Comparison of ENCODE assay signal across 24 cellular contexts in the genomic region with DNA sequence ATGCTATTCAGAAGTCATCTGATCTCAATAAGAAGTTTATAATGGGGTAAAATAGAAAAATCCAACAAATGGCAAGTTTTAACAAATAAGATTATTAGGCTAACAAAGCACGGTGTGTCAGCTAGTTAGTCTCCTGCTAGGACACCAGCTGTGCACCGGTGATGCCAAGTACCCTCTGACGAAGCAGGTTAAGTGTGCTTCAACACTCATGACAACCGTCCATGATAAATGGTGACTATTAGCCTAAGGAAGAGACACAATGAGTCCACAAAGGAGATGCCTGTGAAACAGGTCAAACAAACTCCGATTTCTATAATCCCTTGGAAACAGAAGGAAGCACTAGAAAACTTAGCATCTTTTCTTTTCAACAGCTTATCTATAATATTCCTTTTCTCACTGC. TPM values are rescaled to one million over a fixed set of nuclear protein-coding genes. Genes with fewer than 3 reads are reported as not detected.
DNase-seq lines count a peak whose midpoint lies in the region; ATAC-seq and TF ChIP-seq lines count a peak whose summit lies in the region.
"Had no signal": no experiment of that assay in that cellular context is flagged by ENCODE, and none has a peak within 500 bp of the region (broad histone marks: within the 10 kb centered on the region; RNA-seq: fewer than 3 reads in every experiment).

No MANE protein-coding gene starts in this region.

- H3K27me3 ChIP-seq in foreskin keratinocyte, result no peaks in the 10 kb centered on the region
- H3K27me3 ChIP-seq: heart right ventricle, MG63, neural progenitor cell, upper lobe of right lung had no signal

- no peak for ATAC-seq in foreskin keratinocyte
- ATAC-seq: activated CD8-positive, alpha-beta T cell treated with anti-CD3 and anti-CD28 coated beads for 36 hours; GM12878; heart right ventricle; mucosa of descending colon; upper lobe of right lung; WTC11 had no signal

- H3K4me1 ChIP-seq in foreskin keratinocyte, result peaks cover 4% of the 10 kb centered on the region
- H3K4me1 ChIP-seq: heart right ventricle, neural progenitor cell, upper lobe of right lung had no signal

- POLR2A ChIA-PET in HEK293T (lab: Yijun Ruan, JAX), result no interaction called here

- DNase-seq in SHP77 (lab: John Stamatoyannopoulos, UW) (peak; percentile 18 to 51), SHP77 treated with DMSO at 0.1 percent for 48 hours (lab: John Stamatoyannopoulos, UW) (no peak), NCI-H2081 treated with DMSO at 0.1 percent for 48 hours (lab: John Stamatoyannopoulos, UW) (peak; percentile 36), NCI-H774 (lab: John Stamatoyannopoulos, UW) (peak; percentile 94), foreskin melanocyte (no peak), HEK293T (ENCODE audit: extremely low spot score) (no peak), foreskin keratinocyte (no peak)
- DNase-seq in activated CD4-positive, alpha-beta T cell treated with anti-CD3 and anti-CD28 coated beads, Interleukin-2, amount 50 U/mL, for 1 hour, result no peak
- DNase-seq: activated CD8-positive, alpha-beta T cell treated with anti-CD3 and anti-CD28 coated beads for 36 hours; activated naive CD4-positive, alpha-beta T cell treated with anti-CD3 and anti-CD28 coated beads, Interleukin-2, amount 10 ng/mL, durations not matched to agents 7 days and 5 days; activated T-cell treated with anti-CD3 and anti-CD28 coated beads, Interleukin-2, amount 50 U/mL, for 1 hour; anterior cingulate cortex; Calu3; effector memory CD4-positive, alpha-beta T cell; heart right ventricle; MG63; mucosa of descending colon; NCI-H526; small intestine; stimulated activated CD4-positive, alpha-beta T cell treated with anti-CD3 and anti-CD28 coated beads, Interleukin-2, amount 100 ng/mL, for 48 hours; upper lobe of right lung had no signal

- no peak for TF ChIP-seq CTCF in foreskin keratinocyte (conservative IDR thresholded peaks at IDR 0.05)

- CTCF ChIA-PET in HEK293T (lab: Yijun Ruan, JAX), result no interaction called here

- H3K27ac ChIP-seq in foreskin keratinocyte, result no peak overlapping the region
- H3K27ac ChIP-seq: heart right ventricle, neural progenitor cell, upper lobe of right lung had no signal

TF ChIP-seq in HEK293T, 16 proteins besides CTCF, POLR2A, EP300 and RAD21:
- TF ChIP-seq BHLHE40 (IDR thresholded peaks at IDR 0.05; ENCODE audit: borderline replicate concordance) (no peak), FOXA1 (IDR thresholded peaks at IDR 0.05) (no peak), TARDBP (IDR thresholded peaks at IDR 0.05) (no peak), SP1 (IDR thresholded peaks at IDR 0.05) (no peak), ARNT (IDR thresholded peaks at IDR 0.05) (no peak)
- TF ChIP-seq, protein P1, sequence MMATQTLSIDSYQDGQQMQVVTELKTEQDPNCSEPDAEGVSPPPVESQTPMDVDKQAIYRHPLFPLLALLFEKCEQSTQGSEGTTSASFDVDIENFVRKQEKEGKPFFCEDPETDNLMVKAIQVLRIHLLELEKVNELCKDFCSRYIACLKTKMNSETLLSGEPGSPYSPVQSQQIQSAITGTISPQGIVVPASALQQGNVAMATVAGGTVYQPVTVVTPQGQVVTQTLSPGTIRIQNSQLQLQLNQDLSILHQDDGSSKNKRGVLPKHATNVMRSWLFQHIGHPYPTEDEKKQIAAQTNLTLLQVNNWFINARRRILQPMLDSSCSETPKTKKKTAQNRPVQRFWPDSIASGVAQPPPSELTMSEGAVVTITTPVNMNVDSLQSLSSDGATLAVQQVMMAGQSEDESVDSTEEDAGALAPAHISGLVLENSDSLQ (IDR thresholded peaks at IDR 0.05), result no peak

RNA-seq across cellular contexts. Expression of gene ATP13A3, which starts 36.5 kb away (rescaled TPM):
- 94.0 and 96.8 TPM in 2 replicates for total RNA-seq in foreskin keratinocyte
- polyA plus RNA-seq in foreskin keratinocyte, result 9.8 and 12.0 TPM in 2 replicates

RNA-seq across cellular contexts. Expression of gene GP5, which starts 51.3 kb away (rescaled TPM):
- total RNA-seq in foreskin keratinocyte, result not detected in 2 replicates
- not detected in 2 replicates for polyA plus RNA-seq in foreskin keratinocyte
- total RNA-seq: GM12878 had no signal
- polyA plus RNA-seq: GM12878 had no signal

Comparison
In these comparisons a context has a peak if more than half of its experiments do, and no peak if none do; other contexts are left out.
1. DNase-seq: peak in SHP77 (2 of 2), NCI-H2081 treated with DMSO at 0.1 percent for 48 hours (single experiment) and NCI-H774 (single experiment); none in SHP77 treated with DMSO at 0.1 percent for 48 hours (single experiment), activated CD4-positive, alpha-beta T cell treated with anti-CD3 and anti-CD28 coated beads, Interleukin-2, amount 50 U/mL, for 1 hour (single experiment), foreskin melanocyte (single experiment), HEK293T (single experiment) and foreskin keratinocyte (0 of 2).